Comparison of ENCODE assay signal across 1 cellular context in the genomic region with DNA sequence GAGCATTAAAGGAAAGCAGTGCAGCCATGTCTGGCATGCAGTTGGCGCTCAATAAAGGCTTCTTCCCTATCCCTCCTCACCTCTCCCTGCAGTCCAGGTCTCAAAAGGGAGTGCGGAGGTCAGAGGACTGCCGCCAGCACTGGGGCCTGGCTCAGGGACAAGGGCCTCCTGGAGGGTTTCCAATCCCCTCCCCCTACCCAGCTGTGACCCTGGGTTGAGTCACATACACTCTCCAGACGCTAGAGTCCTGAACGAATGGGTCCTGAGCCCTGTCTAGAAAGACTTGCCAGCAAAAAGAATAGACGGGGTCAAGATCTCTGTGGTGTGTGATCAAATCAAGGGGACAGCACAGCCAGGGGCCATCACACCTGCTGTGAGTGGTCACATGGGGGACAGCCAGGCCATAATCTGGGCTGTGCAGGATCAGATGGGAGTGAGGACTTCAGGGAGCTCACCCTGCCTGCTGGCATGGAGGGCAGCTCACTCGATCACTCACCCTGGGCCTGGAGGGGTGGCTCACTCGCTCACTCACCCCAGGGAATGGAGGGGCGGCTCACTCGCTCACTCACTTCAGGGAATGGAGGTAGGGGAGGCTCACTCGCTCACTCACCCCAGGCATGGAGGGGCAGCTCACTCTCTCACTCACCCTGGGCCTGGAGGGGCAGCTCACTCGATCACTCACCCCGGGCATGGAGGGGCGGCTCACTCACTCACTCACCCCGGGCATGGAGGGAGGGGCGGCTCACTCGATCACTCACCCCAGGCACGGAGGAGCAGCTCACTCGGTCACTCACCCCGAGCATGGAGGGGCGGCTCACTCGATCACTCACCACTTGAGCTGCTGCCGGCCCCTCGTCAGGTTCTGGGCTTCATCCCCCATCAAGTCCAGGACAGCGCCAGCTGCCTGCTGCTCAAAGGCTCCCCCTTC.
TF ChIP-seq lines count a peak whose summit lies in the region.

No MANE protein-coding gene starts in this region.

TF ChIP-seq in GM12891, 5 proteins besides CTCF, POLR2A, EP300 and RAD21:
- TF ChIP-seq SPI1 (IDR thresholded peaks at IDR 0.05; ENCODE audit: low read depth, low read length) (no peak), TAF1 (IDR thresholded peaks at IDR 0.05; ENCODE audit: low read depth, low read length) (no peak), POLR2AphosphoS5 (IDR thresholded peaks at IDR 0.05; ENCODE audit: low read depth, low read length) (no peak), PAX5 (IDR thresholded peaks at IDR 0.05; ENCODE audit: insufficient read depth, low read length, severe bottlenecking) (no peak), POU2F2 (IDR thresholded peaks at IDR 0.05; ENCODE audit: low read depth, low read length) (no peak)
